In genomic region chr12:18935371-18935965, GRCh38 we compare ENCODE assay signal across 1 cellular context.
TF ChIP-seq lines count a peak whose summit lies in the region.

No MANE protein-coding gene starts in this region.

TF ChIP-seq in GM23338, 12 proteins besides CTCF, POLR2A, EP300 and RAD21 (continued from another document):
- TF ChIP-seq ZNF462 (CRISPR knock-in tag; IDR thresholded peaks at IDR 0.05) (no peak), NANOG (IDR thresholded peaks at IDR 0.05; ENCODE audit: borderline replicate concordance) (no peak), REST (IDR thresholded peaks at IDR 0.05; ENCODE audit: unreplicated experiment) (no peak), ZNF114 (CRISPR knock-in tag; IDR thresholded peaks at IDR 0.05) (no peak), STAT1 (IDR thresholded peaks at IDR 0.05; ENCODE audit: unreplicated experiment) (no peak), CREB1 (CRISPR knock-in tag; IDR thresholded peaks at IDR 0.05; ENCODE audit: low read depth) (no peak), EZH2phosphoT487 (IDR thresholded peaks at IDR 0.05; ENCODE audit: unreplicated experiment) (no peak), POLR2AphosphoS5 (IDR thresholded peaks at IDR 0.05; ENCODE audit: low read depth) (no peak), ZNF331 (CRISPR knock-in tag; IDR thresholded peaks at IDR 0.05; ENCODE audit: low read depth) (no peak), JUNB (IDR thresholded peaks at IDR 0.05; ENCODE audit: unreplicated experiment) (no peak), EZH2 (IDR thresholded peaks at IDR 0.05; ENCODE audit: low read depth, unreplicated experiment) (no peak)
TF ChIP-seq in GM23338: peak in this region for 0.
